In genomic region chr19:50419580-50420035, GRCh38 we compare ENCODE assay signal across 20 cellular contexts. TPM values are rescaled to one million over a fixed set of nuclear protein-coding genes. Genes with fewer than 3 reads are reported as not detected.
DNase-seq lines count a peak whose midpoint lies in the region; ATAC-seq and TF ChIP-seq lines count a peak whose summit lies in the region.
"Had no signal": no experiment of that assay in that cellular context is flagged by ENCODE, and none has a peak within 500 bp of the region (broad histone marks: within the 10 kb centered on the region; RNA-seq: fewer than 3 reads in every experiment).

No MANE protein-coding gene starts in this region.

- no peak for ATAC-seq in activated T-cell treated with anti-CD3 and anti-CD28 coated beads, Interleukin-2, amount 50 U/mL, for 4 hours
- peak; percentile 13 for ATAC-seq in stimulated activated naive CD8-positive, alpha-beta T cell treated with anti-CD3 and anti-CD28 coated beads, Interleukin-15, amount 100 ng/mL, for 72 hours
- ATAC-seq in GM18909 (IDR thresholded peaks at IDR 0.05; ENCODE audit: poor library complexity, unreplicated experiment) = no peak
- ATAC-seq: activated T-helper 17 cell treated with anti-CD3 and anti-CD28 coated beads, Interleukin-2, amount 50 U/mL, for 72 hours had no signal

- H3K79me2 ChIP-seq in OCI-LY1 (ENCODE audit: insufficient read depth, low read length) = peaks cover 10% of the 10 kb centered on the region

- H3K36me3 Mint-ChIP-seq in activated T-cell treated with anti-CD3 and anti-CD28 coated beads, Interleukin-2, amount 50 U/mL, for 4 hours (ENCODE audit: insufficient read depth) = no peaks in the 10 kb centered on the region
- no peaks in the 10 kb centered on the region for H3K36me3 Mint-ChIP-seq in glutamatergic neuron (ENCODE audit: unreplicated experiment)
- H3K36me3 Mint-ChIP-seq: immature natural killer cell had no signal

- H3K27ac ChIP-seq in OCI-LY1 (ENCODE audit: low read depth, low read length, poor library complexity, severe bottlenecking) = peak overlapping the region; percentile 95
- H3K27ac ChIP-seq: ascending aorta, PC-9, thyroid gland had no signal

- no peaks in the 10 kb centered on the region for H3K9me2 ChIP-seq in OCI-LY1 (ENCODE audit: low read depth, low read length)

- H3K27me3 Mint-ChIP-seq in activated T-cell treated with anti-CD3 and anti-CD28 coated beads, Interleukin-2, amount 50 U/mL, for 4 hours (ENCODE audit: low read depth) = peaks cover 38% of the 10 kb centered on the region
- H3K27me3 Mint-ChIP-seq in glutamatergic neuron (ENCODE audit: unreplicated experiment) = peaks cover 5% of the 10 kb centered on the region
- H3K27me3 Mint-ChIP-seq in stimulated activated naive CD8-positive, alpha-beta T cell treated with anti-CD3 and anti-CD28 coated beads, Interleukin-15, amount 100 ng/mL, for 72 hours = peaks cover 33% of the 10 kb centered on the region

- TF ChIP-seq CTCF in OCI-LY1 (IDR thresholded peaks at IDR 0.05; ENCODE audit: low read length) (no peak), glutamatergic neuron (IDR thresholded peaks at IDR 0.05; ENCODE audit: partially characterized antibody, unreplicated experiment) (no peak)

- H3K4me2 ChIP-seq in OCI-LY1 (ENCODE audit: low read length) = peak overlapping the region; percentile 78
- H3K4me2 ChIP-seq: PC-9 had no signal

- H3K4me3 ChIP-seq in OCI-LY1 (ENCODE audit: low read depth, low read length, poor library complexity, severe bottlenecking) = peak overlapping the region; percentile 85
- H3K4me3 ChIP-seq: ascending aorta, PC-9, thyroid gland had no signal

- DNase-seq in activated T-cell treated with anti-CD3 and anti-CD28 coated beads, Interleukin-2, amount 50 U/mL, for 4 hours = no peak
- DNase-seq in activated T-cell treated with anti-CD3 and anti-CD28 coated beads for 4 hours (no peak), glutamatergic neuron (no peak), NCI-H446 (lab: John Stamatoyannopoulos, UW) (no peak), ecto neural progenitor cell (ENCODE audit: low spot score) (no peak)
- no peak for DNase-seq in stimulated activated naive CD8-positive, alpha-beta T cell treated with anti-CD3 and anti-CD28 coated beads, Interleukin-15, amount 100 ng/mL, for 72 hours
- DNase-seq: dermis blood vessel endothelial cell, immature natural killer cell, NCI-H1048, NCI-H226, PC-9, thyroid gland had no signal

- H3K36me3 ChIP-seq in OCI-LY1 (ENCODE audit: insufficient read depth, low read length) = peaks cover 52% of the 10 kb centered on the region
- H3K36me3 ChIP-seq: ascending aorta, thyroid gland had no signal

- peaks cover 60% of the 10 kb centered on the region for H3K4me1 ChIP-seq in OCI-LY1 (ENCODE audit: insufficient read depth, low read length, severe bottlenecking)

- H3K9me3 Mint-ChIP-seq in activated T-cell treated with anti-CD3 and anti-CD28 coated beads, Interleukin-2, amount 50 U/mL, for 4 hours = no peaks in the 10 kb centered on the region
- H3K9me3 Mint-ChIP-seq in glutamatergic neuron (ENCODE audit: unreplicated experiment) = peaks cover 7% of the 10 kb centered on the region
- H3K9me3 Mint-ChIP-seq in stimulated activated naive CD8-positive, alpha-beta T cell treated with anti-CD3 and anti-CD28 coated beads, Interleukin-15, amount 100 ng/mL, for 72 hours = peaks cover 0 to 10% of the 10 kb centered on the region in 2 donors
- H3K9me3 Mint-ChIP-seq: activated T-helper 17 cell treated with anti-CD3 and anti-CD28 coated beads, Interleukin-2, amount 50 U/mL, for 72 hours; mesothelial cell of epicardium; T-helper 1 cell treated with Interleukin-12 subunit alpha and Interleukin-12 subunit beta and Interleukin-4 antibody, amounts not matched to agents 30 μg/mL and 1 μg/mL, for 36 hours had no signal

- H3K9ac ChIP-seq in OCI-LY1 (ENCODE audit: low read length) = peak overlapping the region; percentile 95

- no peaks in the 10 kb centered on the region for H3K27me3 ChIP-seq in OCI-LY1 (ENCODE audit: insufficient read depth, low read length)

- no peaks in the 10 kb centered on the region for H3K9me3 ChIP-seq in OCI-LY1 (ENCODE audit: low read length)
- H3K9me3 ChIP-seq: ascending aorta, thyroid gland had no signal

- no peak overlapping the region for H3K27ac Mint-ChIP-seq in glutamatergic neuron (ENCODE audit: unreplicated experiment)
- H3K27ac Mint-ChIP-seq in stimulated activated naive CD8-positive, alpha-beta T cell treated with anti-CD3 and anti-CD28 coated beads, Interleukin-15, amount 100 ng/mL, for 72 hours = peak overlapping the region in 1 of 2 donors; percentile 0
- H3K27ac Mint-ChIP-seq: activated T-helper 17 cell treated with anti-CD3 and anti-CD28 coated beads, Interleukin-2, amount 50 U/mL, for 72 hours; mesothelial cell of epicardium; T-helper 1 cell treated with Interleukin-12 subunit alpha and Interleukin-12 subunit beta and Interleukin-4 antibody, amounts not matched to agents 30 μg/mL and 1 μg/mL, for 36 hours had no signal

- peak overlapping the region; percentile 56 for H3K4me3 Mint-ChIP-seq in activated T-cell treated with anti-CD3 and anti-CD28 coated beads, Interleukin-2, amount 50 U/mL, for 4 hours
- H3K4me3 Mint-ChIP-seq in glutamatergic neuron (ENCODE audit: unreplicated experiment) = peak overlapping the region; percentile 79
- H3K4me3 Mint-ChIP-seq in stimulated activated naive CD8-positive, alpha-beta T cell treated with anti-CD3 and anti-CD28 coated beads, Interleukin-15, amount 100 ng/mL, for 72 hours = peak overlapping the region; percentile 56 to 62
- H3K4me3 Mint-ChIP-seq: activated T-helper 17 cell treated with anti-CD3 and anti-CD28 coated beads, Interleukin-2, amount 50 U/mL, for 72 hours; T-helper 1 cell treated with Interleukin-12 subunit alpha and Interleukin-12 subunit beta and Interleukin-4 antibody, amounts not matched to agents 30 μg/mL and 1 μg/mL, for 36 hours had no signal

- no peaks in the 10 kb centered on the region for H4K20me1 ChIP-seq in OCI-LY1 (ENCODE audit: insufficient read depth, low read length)

- H3F3A ChIP-seq in OCI-LY1 (ENCODE audit: insufficient read depth, low read length) = no peaks in the 10 kb centered on the region; the same call in 1 of the 2 replicates

- no peak overlapping the region for H2AFZ ChIP-seq in OCI-LY1 (ENCODE audit: low read length)
- H2AFZ ChIP-seq: PC-9 had no signal

- peaks cover 7% of the 10 kb centered on the region for H3K4me1 Mint-ChIP-seq in activated T-cell treated with anti-CD3 and anti-CD28 coated beads, Interleukin-2, amount 50 U/mL, for 4 hours (ENCODE audit: low read depth)
- H3K4me1 Mint-ChIP-seq in glutamatergic neuron (ENCODE audit: low read depth, unreplicated experiment) = peaks cover 6% of the 10 kb centered on the region
- peaks cover 37% of the 10 kb centered on the region for H3K4me1 Mint-ChIP-seq in stimulated activated naive CD8-positive, alpha-beta T cell treated with anti-CD3 and anti-CD28 coated beads, Interleukin-15, amount 100 ng/mL, for 72 hours

RNA-seq across cellular contexts. Expression of gene SPIB, which starts 0.9 kb away (rescaled TPM):
- 1 to 10 TPM; 1.9 to 6.7 (median 2.1) TPM for total RNA-seq in activated T-cell treated with anti-CD3 and anti-CD28 coated beads, Interleukin-2, amount 50 U/mL, for 4 hours
- 2.7 TPM for total RNA-seq in glutamatergic neuron (ENCODE audit: unreplicated experiment)
- total RNA-seq: ascending aorta, dermis blood vessel endothelial cell, fibroblast of lung, PC-9, thyroid gland had no signal

RNA-seq across cellular contexts. Expression of gene MYBPC2, which starts 13.1 kb away (rescaled TPM):
- under 1 TPM in 2 of 3 donors, not detected in 1; 0.08 to 0.60 TPM for total RNA-seq in activated T-cell treated with anti-CD3 and anti-CD28 coated beads, Interleukin-2, amount 50 U/mL, for 4 hours
- total RNA-seq in glutamatergic neuron (ENCODE audit: unreplicated experiment) = 0.61 TPM
- total RNA-seq: A172, ascending aorta, dermis blood vessel endothelial cell, PC-9 had no signal

RNA-seq across cellular contexts. Expression of gene POLD1, which starts 35.5 kb away (rescaled TPM):
- 100 to 1,000 TPM; 182 to 246 (median 214) TPM for total RNA-seq in activated T-cell treated with anti-CD3 and anti-CD28 coated beads, Interleukin-2, amount 50 U/mL, for 4 hours
- 38.9 TPM for total RNA-seq in glutamatergic neuron (ENCODE audit: unreplicated experiment)

RNA-seq across cellular contexts. Expression of gene NR1H2, which starts 43.4 kb away (rescaled TPM):
- total RNA-seq in activated T-cell treated with anti-CD3 and anti-CD28 coated beads, Interleukin-2, amount 50 U/mL, for 4 hours = 100 to 1,000 TPM; 106 to 107 (median 106) TPM
- 28.3 TPM for total RNA-seq in glutamatergic neuron (ENCODE audit: unreplicated experiment)

RNA-seq across cellular contexts. Expression of gene NAPSA, which starts 54.2 kb away (rescaled TPM):
- 10 to 100 TPM in 2 of 3 donors, 1 to 10 TPM in 1; 9.1 to 21.1 (median 10.4) TPM for total RNA-seq in activated T-cell treated with anti-CD3 and anti-CD28 coated beads, Interleukin-2, amount 50 U/mL, for 4 hours
- total RNA-seq in glutamatergic neuron (ENCODE audit: unreplicated experiment) = 0.88 TPM
- total RNA-seq: dermis blood vessel endothelial cell had no signal
